18 cellular contexts compared by ENCODE assay signal in the genomic region with DNA sequence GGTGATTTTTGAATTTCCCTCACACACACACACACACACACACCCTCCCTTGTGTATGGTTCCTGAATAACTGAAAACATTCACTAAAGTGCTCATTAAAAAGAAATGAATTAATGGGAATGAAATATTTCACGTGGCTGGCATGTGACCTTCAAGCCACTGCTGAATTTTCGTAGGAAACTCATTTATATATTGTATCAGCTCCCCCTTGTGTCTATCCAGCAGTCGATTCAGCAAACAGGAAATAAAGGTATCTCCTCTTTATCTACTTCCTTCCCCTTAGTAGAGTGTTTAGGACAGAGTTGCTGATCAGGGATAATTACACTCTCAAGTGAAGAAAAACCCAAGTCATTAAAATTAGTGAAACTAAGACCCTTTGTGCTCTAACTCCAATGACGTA.
DNase-seq lines count a peak whose midpoint lies in the region; ATAC-seq, FAIRE-seq and TF ChIP-seq lines count a peak whose summit lies in the region.
"Had no signal": no experiment of that assay in that cellular context is flagged by ENCODE, and none has a peak within 500 bp of the region (broad histone marks: within the 10 kb centered on the region; RNA-seq: fewer than 3 reads in every experiment).

No MANE protein-coding gene starts in this region.

- FAIRE-seq in frontal cortex (lab: Jason Lieb, UNC): no peak

- H3K4me1 Mint-ChIP-seq in mesothelial cell of epicardium: peaks cover 34% of the 10 kb centered on the region
- H3K4me1 Mint-ChIP-seq in natural killer cell treated with Interleukin-12 subunit alpha and Interleukin-12 subunit beta and Interleukin-15 and Interleukin-18, amount 100 ng/mL, for 72 hours (ENCODE audit: low read depth in 2 of 2): no peaks in the 10 kb centered on the region
- H3K4me1 Mint-ChIP-seq: natural killer cell had no signal

- H3K27ac Mint-ChIP-seq in mesothelial cell of epicardium: no peak overlapping the region
- no peak overlapping the region for H3K27ac Mint-ChIP-seq in natural killer cell treated with Interleukin-12 subunit alpha and Interleukin-12 subunit beta and Interleukin-15 and Interleukin-18, amount 100 ng/mL, for 72 hours
- H3K27ac Mint-ChIP-seq: B cell, natural killer cell had no signal

- no peaks in the 10 kb centered on the region for H3K36me3 Mint-ChIP-seq in mesothelial cell of epicardium
- H3K36me3 Mint-ChIP-seq in natural killer cell treated with Interleukin-12 subunit alpha and Interleukin-12 subunit beta and Interleukin-15 and Interleukin-18, amount 100 ng/mL, for 72 hours: peaks cover 4% of the 10 kb centered on the region
- H3K36me3 Mint-ChIP-seq: natural killer cell had no signal

- H3K9me3 Mint-ChIP-seq in mesothelial cell of epicardium: peaks cover 12% of the 10 kb centered on the region
- H3K9me3 Mint-ChIP-seq in natural killer cell treated with Interleukin-12 subunit alpha and Interleukin-12 subunit beta and Interleukin-15 and Interleukin-18, amount 100 ng/mL, for 72 hours: peaks cover 22% of the 10 kb centered on the region

- no peak for TF ChIP-seq CTCF in mesothelial cell of epicardium (IDR thresholded peaks at IDR 0.05; ENCODE audit: unreplicated experiment)

- no peaks in the 10 kb centered on the region for H3K27me3 Mint-ChIP-seq in mesothelial cell of epicardium (ENCODE audit: low read depth)
- H3K27me3 Mint-ChIP-seq in natural killer cell treated with Interleukin-12 subunit alpha and Interleukin-12 subunit beta and Interleukin-15 and Interleukin-18, amount 100 ng/mL, for 72 hours: no peaks in the 10 kb centered on the region
- H3K27me3 Mint-ChIP-seq: B cell had no signal

- H3K4me3 Mint-ChIP-seq in mesothelial cell of epicardium: no peak overlapping the region
- H3K4me3 Mint-ChIP-seq in natural killer cell treated with Interleukin-12 subunit alpha and Interleukin-12 subunit beta and Interleukin-15 and Interleukin-18, amount 100 ng/mL, for 72 hours: no peak overlapping the region
- H3K4me3 Mint-ChIP-seq: B cell, natural killer cell had no signal

- no peak for ATAC-seq in natural killer cell treated with Interleukin-12 subunit alpha and Interleukin-12 subunit beta and Interleukin-15 and Interleukin-18, amount 100 ng/mL, for 72 hours
- ATAC-seq: natural killer cell had no signal

- DNase-seq in COLO829 (ENCODE audit: low spot score) (peak; percentile 13), HT-29 (ENCODE audit: low spot score) (peak; percentile 3), RKO (ENCODE audit: low spot score) (peak; percentile 19), foreskin melanocyte (peak; percentile 5), islet precursor cell (no peak), frontal cortex (ENCODE audit: low spot score in 2 of 2) (no peak), mesothelial cell of epicardium (ENCODE audit: low spot score in 2 of 2, unreplicated experiment in 2 of 2) (no peak)
- DNase-seq in natural killer cell treated with Interleukin-12 subunit alpha and Interleukin-12 subunit beta and Interleukin-15 and Interleukin-18, amount 100 ng/mL, for 72 hours (ENCODE audit: low spot score): no peak
- DNase-seq: activated CD4-positive, alpha-beta T cell treated with anti-CD3 and anti-CD28 coated beads for 48 hours; activated T-cell treated with anti-CD3 and anti-CD28 coated beads, Interleukin-2, amount 50 U/mL, for 48 hours; dorsolateral prefrontal cortex; GF-D8; KBM-7; natural killer cell; NCI-H2081; sigmoid colon; stomach had no signal

Comparison
In these comparisons a context has a peak if more than half of its experiments do, and no peak if none do; other contexts are left out.
1. DNase-seq: peak in COLO829 (single experiment), HT-29 (single experiment), RKO (single experiment) and foreskin melanocyte (single experiment); none in islet precursor cell (single experiment), frontal cortex (0 of 2), mesothelial cell of epicardium (0 of 2) and natural killer cell treated with Interleukin-12 subunit alpha and Interleukin-12 subunit beta and Interleukin-15 and Interleukin-18, amount 100 ng/mL, for 72 hours (single experiment).